In the genomic region with DNA sequence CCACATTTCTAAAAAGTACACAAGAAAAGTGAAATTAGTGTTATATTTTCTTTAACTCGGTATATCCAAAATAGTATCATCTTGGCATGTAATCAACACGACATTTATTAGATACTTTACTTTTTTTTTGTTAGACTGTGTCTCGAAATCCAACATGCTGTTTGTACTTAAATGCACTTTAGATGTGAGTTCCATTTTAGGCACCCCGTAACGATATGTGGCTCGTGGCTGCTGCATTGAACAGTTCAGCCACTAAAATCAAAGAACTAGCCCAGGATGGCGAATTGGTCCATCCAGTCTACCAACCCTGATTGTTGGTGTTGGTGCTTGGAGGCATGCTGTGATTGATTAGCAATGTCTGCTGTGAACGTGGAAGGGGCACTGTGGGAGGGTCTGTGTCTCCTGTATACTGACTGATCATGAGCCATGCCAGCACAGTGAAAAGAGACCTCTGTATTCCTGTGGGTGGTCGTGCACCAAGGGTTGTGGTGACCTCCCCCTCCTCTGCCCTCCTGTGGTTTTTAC, we compare ENCODE assay signal across 1 cellular context.
TF ChIP-seq lines count a peak whose summit lies in the region.

No MANE protein-coding gene starts in this region.

TF ChIP-seq in GM12878, 131 proteins besides CTCF, POLR2A, EP300 and RAD21 (continued from another document):
- TF ChIP-seq RFX5 (IDR thresholded peaks at IDR 0.05; ENCODE audit: low read depth, low read length) (no peak), TCF7 (IDR thresholded peaks at IDR 0.05; ENCODE audit: borderline replicate concordance) (no peak), KLF5 (IDR thresholded peaks at IDR 0.05; ENCODE audit: partially characterized antibody) (no peak)
- TF ChIP-seq, protein P1, sequence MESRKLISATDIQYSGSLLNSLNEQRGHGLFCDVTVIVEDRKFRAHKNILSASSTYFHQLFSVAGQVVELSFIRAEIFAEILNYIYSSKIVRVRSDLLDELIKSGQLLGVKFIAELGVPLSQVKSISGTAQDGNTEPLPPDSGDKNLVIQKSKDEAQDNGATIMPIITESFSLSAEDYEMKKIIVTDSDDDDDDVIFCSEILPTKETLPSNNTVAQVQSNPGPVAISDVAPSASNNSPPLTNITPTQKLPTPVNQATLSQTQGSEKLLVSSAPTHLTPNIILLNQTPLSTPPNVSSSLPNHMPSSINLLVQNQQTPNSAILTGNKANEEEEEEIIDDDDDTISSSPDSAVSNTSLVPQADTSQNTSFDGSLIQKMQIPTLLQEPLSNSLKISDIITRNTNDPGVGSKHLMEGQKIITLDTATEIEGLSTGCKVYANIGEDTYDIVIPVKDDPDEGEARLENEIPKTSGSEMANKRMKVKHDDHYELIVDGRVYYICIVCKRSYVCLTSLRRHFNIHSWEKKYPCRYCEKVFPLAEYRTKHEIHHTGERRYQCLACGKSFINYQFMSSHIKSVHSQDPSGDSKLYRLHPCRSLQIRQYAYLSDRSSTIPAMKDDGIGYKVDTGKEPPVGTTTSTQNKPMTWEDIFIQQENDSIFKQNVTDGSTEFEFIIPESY (IDR thresholded peaks at IDR 0.05) = 0 out of 2 replicates have a peak, but pooled peaks have one; percentile 42
